Comparison of ENCODE assay signal across 8 cellular contexts in the genomic region with DNA sequence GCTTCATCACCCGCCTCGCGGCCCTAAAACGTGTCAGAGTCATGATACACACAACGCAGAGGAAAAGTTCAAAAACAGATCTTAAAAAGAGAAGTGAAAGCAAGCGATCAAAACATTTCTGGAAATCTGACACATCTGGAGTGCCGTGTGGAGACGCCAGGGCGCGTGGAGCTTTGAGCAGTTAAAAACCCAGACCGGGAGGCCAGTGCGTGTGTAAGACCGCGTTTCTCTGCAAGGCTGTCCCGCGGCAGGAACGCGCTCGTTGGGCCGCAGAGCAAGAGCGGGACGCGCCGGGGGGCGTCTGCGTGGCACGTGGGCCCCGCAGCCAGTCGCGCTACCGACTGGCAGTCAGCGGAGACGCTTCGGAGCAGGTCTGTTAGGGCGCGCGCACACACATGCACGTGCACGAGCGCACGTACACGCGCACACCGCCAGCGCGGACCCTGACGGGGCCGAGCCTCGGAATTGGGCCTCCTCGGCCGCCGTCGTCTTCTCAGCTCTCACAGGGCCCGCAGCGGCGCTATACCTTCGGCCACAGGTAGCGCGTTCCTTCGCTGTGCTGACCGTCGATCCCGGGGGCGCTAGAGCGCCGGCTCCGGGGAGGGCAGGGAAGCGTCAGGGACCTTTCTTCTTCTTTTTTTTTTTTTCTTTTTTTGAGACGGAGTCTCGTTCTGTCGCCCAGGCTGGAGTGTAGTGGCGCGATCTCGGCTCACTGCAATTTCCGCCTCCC. TPM values are rescaled to one million over a fixed set of nuclear protein-coding genes. Genes with fewer than 3 reads are reported as not detected.
DNase-seq lines count a peak whose midpoint lies in the region; ATAC-seq and TF ChIP-seq lines count a peak whose summit lies in the region.

No MANE protein-coding gene starts in this region.

- TF ChIP-seq CTCF in gastroesophageal sphincter (IDR thresholded peaks at IDR 0.05) (peak in 3 of 4 experiments; percentile 44 to 52 (median 48)), neutrophil (IDR thresholded peaks at IDR 0.05) (no peak)

- peaks cover 7% of the 10 kb centered on the region; the same call in 1 of the 2 replicates for H3K4me1 ChIP-seq in GM23248 (ENCODE audit: insufficient read depth)
- peaks cover 6% of the 10 kb centered on the region for H3K4me1 ChIP-seq in SJSA1 (replicated peaks)
- peaks cover 0 to 22% (median 4%) of the 10 kb centered on the region in 3 donors for H3K4me1 ChIP-seq in gastroesophageal sphincter
- H3K4me1 ChIP-seq in neutrophil (ENCODE audit: control insufficient read depth in 1 of 2, insufficient read depth in 1 of 2, low read depth in 1 of 2, low read length in 1 of 2), result peaks cover 8 to 13% of the 10 kb centered on the region in 2 experiments

- H3K79me2 ChIP-seq in GM23248 (ENCODE audit: insufficient read depth), result no peaks in the 10 kb centered on the region

- H3K9me3 ChIP-seq in GM23248 (ENCODE audit: low read depth) (no peaks in the 10 kb centered on the region), SJSA1 (replicated peaks) (no peaks in the 10 kb centered on the region), gastroesophageal sphincter (no peaks in the 10 kb centered on the region), neutrophil (no peaks in the 10 kb centered on the region)

- TF ChIP-seq POLR2A in gastroesophageal sphincter (IDR thresholded peaks at IDR 0.05), result no peak

- in situ Hi-C loops in GM23248 (cut with MboI), result loop anchor here (10.0 to 25.0 kb wide), 2 partner anchors 308 to 701 kb away; no protein-coding TSS in a partner anchor

- no peak for TF ChIP-seq EP300 in gastroesophageal sphincter (IDR thresholded peaks at IDR 0.05)

- no peaks in the 10 kb centered on the region for H3K9me2 ChIP-seq in GM23248 (ENCODE audit: insufficient read depth)

- peak overlapping the region; percentile 96 for H3K27ac Mint-ChIP-seq in activated naive CD4-positive, alpha-beta T cell treated with anti-CD3 and anti-CD28 coated beads, Interleukin-2, amount 10 ng/mL, durations not matched to agents 7 days and 5 days

- H2AFZ ChIP-seq in GM23248, result peak overlapping the region; percentile 86

- H3K27me3 ChIP-seq in GM23248 (replicated peaks; ENCODE audit: insufficient read depth) (no peaks in the 10 kb centered on the region), SJSA1 (replicated peaks) (no peaks in the 10 kb centered on the region), gastroesophageal sphincter (no peaks in the 10 kb centered on the region), neutrophil (no peaks in the 10 kb centered on the region)

- peak; percentile 90 for DNase-seq in EL
- DNase-seq in GM23248, result peak; percentile 92
- peak; percentile 82 for DNase-seq in LHCN-M2 (ENCODE audit: low read depth)
- peak; percentile 77 to 78 for DNase-seq in SJSA1 (ENCODE audit: low read depth in 1 of 2, low spot score in 2 of 2)
- DNase-seq in activated naive CD4-positive, alpha-beta T cell treated with anti-CD3 and anti-CD28 coated beads, Interleukin-2, amount 10 ng/mL, durations not matched to agents 7 days and 5 days, result peak; percentile 92
- DNase-seq in substantia nigra (lab: John Stamatoyannopoulos, UW), result peak in 48 of 49 donors; percentile 20 to 91 (median 62)

- H3K4me2 ChIP-seq in GM23248 (ENCODE audit: unreplicated experiment), result peak overlapping the region; percentile 89

- H4K20me1 ChIP-seq in GM23248 (ENCODE audit: insufficient read depth), result no peaks in the 10 kb centered on the region

- H3K9ac ChIP-seq in GM23248, result peak overlapping the region; percentile 77

- H3K27ac ChIP-seq in GM23248 (peak overlapping the region; percentile 63), SJSA1 (no peak overlapping the region), gastroesophageal sphincter (peak overlapping the region; percentile 39 to 86 (median 82)), neutrophil (peak overlapping the region; percentile 56), substantia nigra (ENCODE audit: low read depth, low read length, poor library complexity, severe bottlenecking) (peak overlapping the region; percentile 57)

- 1% methylated on average over 43 to 69 of the region's 75 CpGs for WGBS in GM23248 (ENCODE audit: low coverage in 1 of 2, low lambda C conversion rate in 2 of 2, missing lambda C conversion rate in 2 of 2), 2 experiments
- 0 to 2% methylated on average over 6 to 36 of the region's 75 CpGs for WGBS in gastroesophageal sphincter (ENCODE audit: low coverage in 1 of 2), 2 donors

- H3F3A ChIP-seq in GM23248 (ENCODE audit: insufficient read depth), result peaks cover 14% of the 10 kb centered on the region; the same call in 1 of the 2 replicates

- H3K36me3 Mint-ChIP-seq in activated naive CD4-positive, alpha-beta T cell treated with anti-CD3 and anti-CD28 coated beads, Interleukin-2, amount 10 ng/mL, durations not matched to agents 7 days and 5 days, result no peaks in the 10 kb centered on the region

- H3K4me3 ChIP-seq in GM23248, result peak overlapping the region; percentile 83
- H3K4me3 ChIP-seq in SJSA1, result peak overlapping the region; percentile 56
- peak overlapping the region; percentile 62 to 67 for H3K4me3 ChIP-seq in gastroesophageal sphincter
- peak overlapping the region; percentile 63 to 74 for H3K4me3 ChIP-seq in neutrophil (ENCODE audit: low read depth in 1 of 2, low read length in 1 of 2)

- H3K4me3 Mint-ChIP-seq in activated naive CD4-positive, alpha-beta T cell treated with anti-CD3 and anti-CD28 coated beads, Interleukin-2, amount 10 ng/mL, durations not matched to agents 7 days and 5 days, result peak overlapping the region; percentile 83

- peaks cover 22% of the 10 kb centered on the region for H3K4me1 Mint-ChIP-seq in activated naive CD4-positive, alpha-beta T cell treated with anti-CD3 and anti-CD28 coated beads, Interleukin-2, amount 10 ng/mL, durations not matched to agents 7 days and 5 days

- ATAC-seq in gastroesophageal sphincter, result peak; percentile 94

- no peaks in the 10 kb centered on the region for H3K36me3 ChIP-seq in GM23248 (ENCODE audit: low read depth)
- H3K36me3 ChIP-seq in SJSA1, result no peaks in the 10 kb centered on the region
- no peaks in the 10 kb centered on the region for H3K36me3 ChIP-seq in gastroesophageal sphincter
- no peaks in the 10 kb centered on the region for H3K36me3 ChIP-seq in neutrophil

- no peaks in the 10 kb centered on the region for H3K9me3 Mint-ChIP-seq in activated naive CD4-positive, alpha-beta T cell treated with anti-CD3 and anti-CD28 coated beads, Interleukin-2, amount 10 ng/mL, durations not matched to agents 7 days and 5 days

- CTCF ChIA-PET in activated naive CD4-positive, alpha-beta T cell treated with anti-CD3 and anti-CD28 coated beads, Interleukin-2, amount 10 ng/mL, durations not matched to agents 7 days and 5 days (lab: Charles Lee), result interaction anchor here (0.7 to 6.4 kb wide), 12 partner anchors 31 to 516 kb away, joined by 3 to 124 read pairs (median 10); partner anchors contain the start of gene RNF6

- H3K27me3 Mint-ChIP-seq in activated naive CD4-positive, alpha-beta T cell treated with anti-CD3 and anti-CD28 coated beads, Interleukin-2, amount 10 ng/mL, durations not matched to agents 7 days and 5 days, result peaks cover 4% of the 10 kb centered on the region

RNA-seq across cellular contexts. Expression of gene RNF6, which starts 35.8 kb away (rescaled TPM):
- total RNA-seq in GM23248 (2014; rRNA removed; shearing (Covaris generic)), result 40.2 and 43.7 TPM in 2 replicates
- polyA plus RNA-seq in GM23248 (2016; fragmentation: Nextera tagmentation; extraction: Ambion mirVana), result 50.1 and 50.6 TPM in 2 replicates
- 41.7 and 47.6 TPM in 2 replicates for total RNA-seq in LHCN-M2 (2014; rRNA removed)
- polyA plus RNA-seq in LHCN-M2 (2012), result 15.5 TPM
- total RNA-seq in SJSA1 (2014; rRNA removed; shearing (Covaris generic)), result 41.8 and 57.9 TPM in 2 replicates
- total RNA-seq in gastroesophageal sphincter, result 10 to 100 TPM; 18.8 to 29.5 (median 23.2) TPM
